ENCODE assay signal across 9 cellular contexts in genomic region chr17:75031972-75032895, GRCh38. TPM values are rescaled to one million over a fixed set of nuclear protein-coding genes. Genes with fewer than 3 reads are reported as not detected.
A peak's percentile ranks its signal among the peaks of the same experiment; 100 is the strongest.
DNase-seq lines count a peak whose midpoint lies in the region; ATAC-seq and TF ChIP-seq lines count a peak whose summit lies in the region.
"Had no signal": no experiment of that assay in that cellular context is flagged by ENCODE, and none has a peak within 500 bp of the region (broad histone marks: within the 10 kb centered on the region; RNA-seq: fewer than 3 reads in every experiment).

No MANE protein-coding gene starts in this region.

- no peaks in the 10 kb centered on the region for H3K9me3 ChIP-seq in right cardiac atrium (ENCODE audit: control insufficient read depth, low read length)
- H3K9me3 ChIP-seq in psoas muscle, result no peaks in the 10 kb centered on the region

- H3K4me1 ChIP-seq in right cardiac atrium (ENCODE audit: control insufficient read depth, insufficient read depth, low read length) (peaks cover 3% of the 10 kb centered on the region), psoas muscle (peaks cover 30% of the 10 kb centered on the region)

- TF ChIP-seq CTCF in astrocyte of the spinal cord (IDR thresholded peaks at IDR 0.05; ENCODE audit: low read depth, low read length) (no peak), psoas muscle (IDR thresholded peaks at IDR 0.05) (no peak)

- ATAC-seq in right cardiac atrium, result peak; percentile 37
- ATAC-seq in psoas muscle, result peak in 2 of 4 donors; percentile 20
- no peak for ATAC-seq in HG02623 (IDR thresholded peaks at IDR 0.05; ENCODE audit: unreplicated experiment)

- in situ Hi-C loops in astrocyte of the spinal cord (cut with HindIII; ENCODE audit: low sequenced_read_pairs), result no loop called here

- H3K27me3 ChIP-seq in right cardiac atrium (ENCODE audit: control insufficient read depth, insufficient read depth) (no peaks in the 10 kb centered on the region), psoas muscle (ENCODE audit: insufficient read depth in 3 of 3, low read length in 2 of 3) (no peaks in the 10 kb centered on the region)

- intact Hi-C loops in right cardiac atrium (cut with DNase I) (loop anchor here in 1 of 4 donors (10.0 kb wide), 1 partner anchor 47 kb away; the partner anchor contains the start of gene CDR2L), psoas muscle (cut with DNase I) (no loop called here)

- peaks cover 0 to 5% of the 10 kb centered on the region in 2 donors for H3K36me3 ChIP-seq in psoas muscle (ENCODE audit: insufficient read depth in 1 of 2, low read depth in 1 of 2)

- WGBS in right cardiac atrium, result 11% methylated on average over 15 of the region's 15 CpGs
- 8 to 10% (median 9%) methylated on average over 15 of the region's 15 CpGs for WGBS in psoas muscle, 3 donors

- H3K4me3 ChIP-seq in astrocyte of the spinal cord (ENCODE audit: low read depth, low read length) (peak overlapping the region; percentile 85), right cardiac atrium (ENCODE audit: low read length) (peak overlapping the region; percentile 37), psoas muscle (peak overlapping the region; percentile 78)

- peak overlapping the region; percentile 9 for H3K27ac ChIP-seq in right cardiac atrium (ENCODE audit: low read length)
- peak overlapping the region; percentile 30 for H3K27ac ChIP-seq in psoas muscle
- H3K27ac ChIP-seq: VCaP had no signal

- DNase-seq in EL, result peak; percentile 88
- peak; percentile 15 for DNase-seq in NCI-H1092 (lab: John Stamatoyannopoulos, UW)
- DNase-seq in SW480 (ENCODE audit: low spot score), result peak; percentile 77
- peak; percentile 75 for DNase-seq in astrocyte of the spinal cord (ENCODE audit: low read depth, low spot score)
- peak; percentile 83 to 90 (median 85) for DNase-seq in right cardiac atrium
- peak; percentile 76 to 86 for DNase-seq in psoas muscle
- no peak for DNase-seq in NCI-H128 (lab: John Stamatoyannopoulos, UW; ENCODE audit: unreplicated experiment)

RNA-seq across cellular contexts. Expression of gene ATP5PD, which starts 14.5 kb away (rescaled TPM):
- 100 to 1,000 TPM; 702 to 831 (median 748) TPM for total RNA-seq in right cardiac atrium
- 2,009 TPM for polyA plus RNA-seq in right cardiac atrium
- total RNA-seq in psoas muscle, result 100 to 1,000 TPM; 409 to 577 (median 500) TPM
- polyA plus RNA-seq in psoas muscle, result 100 to 1,000 TPM; 619 to 931 (median 653) TPM

RNA-seq across cellular contexts. Expression of gene KCTD2, which starts 14.8 kb away (rescaled TPM):
- 10 to 100 TPM; 22.3 to 27.5 (median 23.1) TPM for total RNA-seq in right cardiac atrium
- 22.8 TPM for polyA plus RNA-seq in right cardiac atrium
- 10 to 100 TPM; 29.2 to 38.7 (median 35.2) TPM for total RNA-seq in psoas muscle
- polyA plus RNA-seq in psoas muscle, result 10 to 100 TPM; 26.9 to 71.2 (median 29.7) TPM

RNA-seq across cellular contexts. Expression of gene MRPL58, which starts 19.8 kb away (rescaled TPM):
- total RNA-seq in right cardiac atrium, result 10 to 100 TPM; 35.1 to 44.6 (median 37.3) TPM
- polyA plus RNA-seq in right cardiac atrium, result 62.6 TPM
- 10 to 100 TPM; 50.4 to 70.6 (median 59.2) TPM for total RNA-seq in psoas muscle
- 10 to 100 TPM; 64.1 to 80.6 (median 76.2) TPM for polyA plus RNA-seq in psoas muscle

RNA-seq across cellular contexts. Expression of gene CDR2L, which starts 44.8 kb away (rescaled TPM):
- total RNA-seq in right cardiac atrium, result 10 to 100 TPM; 11.0 to 17.5 (median 14.2) TPM
- 13.8 TPM for polyA plus RNA-seq in right cardiac atrium
- total RNA-seq in psoas muscle, result 1 to 10 TPM; 1.4 to 3.4 (median 2.7) TPM
- polyA plus RNA-seq in psoas muscle, result 1 to 10 TPM; 1.3 to 1.7 (median 1.5) TPM

RNA-seq across cellular contexts. Expression of gene SLC16A5, which starts 55.5 kb away (rescaled TPM):
- total RNA-seq in right cardiac atrium (10 to 100 TPM; 12.7 to 21.6 (median 18.5) TPM), psoas muscle (10 to 100 TPM in 1 of 4 donors, 1 to 10 TPM in 3; 5.6 to 10.7 (median 8.1) TPM)
- polyA plus RNA-seq in right cardiac atrium (12.7 TPM), psoas muscle (1 to 10 TPM; 1.2 to 4.5 (median 3.8) TPM)
